ENCODE assay signal across 1 cellular context in the genomic region with DNA sequence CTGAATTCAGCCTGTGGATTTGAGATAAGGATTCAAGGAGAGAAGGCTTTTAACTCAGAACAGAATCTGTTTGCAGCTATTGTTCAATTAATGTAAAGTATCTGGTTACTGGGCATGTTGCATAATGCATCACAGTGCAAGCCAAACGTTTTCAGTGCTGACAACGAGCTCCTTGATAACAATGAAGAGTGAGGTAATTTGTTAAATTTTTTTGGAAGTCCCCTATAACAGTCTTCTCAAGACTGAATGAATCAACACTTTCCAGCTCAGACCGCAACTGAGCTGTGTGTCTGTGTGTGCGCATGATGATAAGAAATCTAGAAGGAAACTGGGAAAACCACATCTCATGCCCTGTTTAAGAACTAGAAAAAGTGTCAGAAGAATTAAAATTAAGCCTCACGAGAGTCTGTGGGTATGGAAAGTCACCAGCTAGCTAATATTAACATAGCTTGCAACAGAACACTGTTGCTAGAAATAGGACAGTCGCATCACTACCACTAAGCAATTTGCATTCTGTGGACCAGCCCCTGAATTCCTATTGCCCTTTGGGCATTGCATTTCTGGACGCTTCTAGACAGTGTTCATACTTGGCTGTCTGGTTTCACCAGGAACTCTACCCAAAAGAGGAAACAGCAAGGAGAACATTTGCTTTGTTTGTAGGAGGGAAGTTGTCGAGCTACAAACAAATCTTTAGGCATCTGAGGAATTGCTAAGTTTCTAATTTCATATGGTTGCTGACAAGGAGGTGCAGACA.
TF ChIP-seq lines count a peak whose summit lies in the region.

No MANE protein-coding gene starts in this region.

TF ChIP-seq in K562, 482 proteins besides CTCF, POLR2A, EP300 and RAD21 (continued from another document and continues in another):
- TF ChIP-seq ZNF717 (CRISPR knock-in tag; IDR thresholded peaks at IDR 0.05) (no peak), NBN (IDR thresholded peaks at IDR 0.05; ENCODE audit: low read depth) (peak; percentile 77), ZNF316 (IDR thresholded peaks at IDR 0.05) (peak; percentile 70), MEF2D (tag; conservative IDR thresholded peaks at IDR 0.05; ENCODE audit: low read depth) (peak; percentile 96), ZNF766 (CRISPR knock-in tag; conservative IDR thresholded peaks at IDR 0.05) (0 out of 2 replicates have a peak, but pooled peaks have one; percentile 44), SMAD3 (CRISPR knock-in tag; conservative IDR thresholded peaks at IDR 0.05) (peak; percentile 51; the same call in 1 of the 2 replicates), DDX20 (tag; IDR thresholded peaks at IDR 0.05; ENCODE audit: low read depth) (no peak), SMAD4 (CRISPR knock-in tag; conservative IDR thresholded peaks at IDR 0.05) (peak; percentile 74; the same call in 1 of the 2 replicates), RFX5 (IDR thresholded peaks at IDR 0.05; ENCODE audit: low read depth, low read length) (peak; percentile 49; the same call in 1 of the 2 replicates), KLF13 (tag; IDR thresholded peaks at IDR 0.05; ENCODE audit: borderline replicate concordance, low read depth) (no peak), PML (IDR thresholded peaks at IDR 0.05; ENCODE audit: low read length) (peak; percentile 91), MEIS2 (IDR thresholded peaks at IDR 0.05; ENCODE audit: partially characterized antibody) (peak; percentile 86), CHCHD3 (CRISPR knock-in tag; IDR thresholded peaks at IDR 0.05) (no peak), ZNF263 (CRISPR knock-in tag; IDR thresholded peaks at IDR 0.05; ENCODE audit: borderline replicate concordance) (no peak), SOX6 (IDR thresholded peaks at IDR 0.05) (peak; percentile 100), ZNF174 (CRISPR knock-in tag; IDR thresholded peaks at IDR 0.05) (no peak), ZNF318 (IDR thresholded peaks at IDR 0.05; ENCODE audit: borderline replicate concordance in 1 of 2, low read depth in 1 of 2) (peak; percentile 86 to 100), DMBX1 (CRISPR knock-in tag; IDR thresholded peaks at IDR 0.05; ENCODE audit: borderline replicate concordance) (no peak), ETS2 (tag; IDR thresholded peaks at IDR 0.05; ENCODE audit: borderline replicate concordance, poor library complexity, severe bottlenecking) (no peak), ZBED1 (IDR thresholded peaks at IDR 0.05) (0 out of 2 replicates have a peak, but pooled peaks have one; percentile 15), SPI1 (IDR thresholded peaks at IDR 0.05; ENCODE audit: borderline replicate concordance, low read depth, low read length) (peak; percentile 73; the same call in 1 of the 2 replicates), BRD9 (IDR thresholded peaks at IDR 0.05; ENCODE audit: low read depth, partially characterized antibody) (peak; percentile 41), KLF16 (IDR thresholded peaks at IDR 0.05) (peak; percentile 84), RBM22 (IDR thresholded peaks at IDR 0.05; ENCODE audit: low read depth, low read length, poor library complexity, severe bottlenecking) (no peak), ZNF584 (CRISPR knock-in tag; IDR thresholded peaks at IDR 0.05; ENCODE audit: low read depth) (peak; percentile 43; the same call in 1 of the 2 replicates), SRF (CRISPR knock-in tag; IDR thresholded peaks at IDR 0.05) (no peak), AFF4 (CRISPR knock-in tag; IDR thresholded peaks at IDR 0.05) (0 out of 2 replicates have a peak, but pooled peaks have one; percentile 56), SRSF9 (IDR thresholded peaks at IDR 0.05; ENCODE audit: borderline replicate concordance, low read depth, low read length) (no peak), SMARCB1 (IDR thresholded peaks at IDR 0.05; ENCODE audit: insufficient read length, low read depth) (no peak), ESRRA (IDR thresholded peaks at IDR 0.05; ENCODE audit: borderline replicate concordance, low read depth) (peak; percentile 93; the same call in 1 of the 2 replicates), SREBF2 (CRISPR knock-in tag; IDR thresholded peaks at IDR 0.05) (no peak), ARID1B (IDR thresholded peaks at IDR 0.05) (peak; percentile 95), MAFG (tag; conservative IDR thresholded peaks at IDR 0.05) (peak; percentile 73), THAP7 (CRISPR knock-in tag; IDR thresholded peaks at IDR 0.05) (no peak), POLR2AphosphoS2 (IDR thresholded peaks at IDR 0.05; ENCODE audit: low read length) (no peak), CHAMP1 (IDR thresholded peaks at IDR 0.05) (peak; percentile 75), JUN (IDR thresholded peaks at IDR 0.05; ENCODE audit: borderline replicate concordance, low read depth, low read length) (peak; percentile 86), JUN (CRISPR knock-in tag; IDR thresholded peaks at IDR 0.05; ENCODE audit: borderline replicate concordance) (no peak), MAFF (IDR thresholded peaks at IDR 0.05; ENCODE audit: low read length) (peak; percentile 68), PRPF4 (IDR thresholded peaks at IDR 0.05; ENCODE audit: insufficient read depth, low read depth, low read length, poor library complexity, severe bottlenecking) (no peak), ARID3A (IDR thresholded peaks at IDR 0.05; ENCODE audit: borderline replicate concordance, low read depth, low read length) (peak; percentile 97)
- TF ChIP-seq, protein P1, sequence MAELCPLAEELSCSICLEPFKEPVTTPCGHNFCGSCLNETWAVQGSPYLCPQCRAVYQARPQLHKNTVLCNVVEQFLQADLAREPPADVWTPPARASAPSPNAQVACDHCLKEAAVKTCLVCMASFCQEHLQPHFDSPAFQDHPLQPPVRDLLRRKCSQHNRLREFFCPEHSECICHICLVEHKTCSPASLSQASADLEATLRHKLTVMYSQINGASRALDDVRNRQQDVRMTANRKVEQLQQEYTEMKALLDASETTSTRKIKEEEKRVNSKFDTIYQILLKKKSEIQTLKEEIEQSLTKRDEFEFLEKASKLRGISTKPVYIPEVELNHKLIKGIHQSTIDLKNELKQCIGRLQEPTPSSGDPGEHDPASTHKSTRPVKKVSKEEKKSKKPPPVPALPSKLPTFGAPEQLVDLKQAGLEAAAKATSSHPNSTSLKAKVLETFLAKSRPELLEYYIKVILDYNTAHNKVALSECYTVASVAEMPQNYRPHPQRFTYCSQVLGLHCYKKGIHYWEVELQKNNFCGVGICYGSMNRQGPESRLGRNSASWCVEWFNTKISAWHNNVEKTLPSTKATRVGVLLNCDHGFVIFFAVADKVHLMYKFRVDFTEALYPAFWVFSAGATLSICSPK (IDR thresholded peaks at IDR 0.05; ENCODE audit: borderline replicate concordance): no peak
